ENCODE assay signal across 25 cellular contexts in genomic region chr11:46051102-46051501, GRCh38.
DNase-seq lines count a peak whose midpoint lies in the region; ATAC-seq, FAIRE-seq and TF ChIP-seq lines count a peak whose summit lies in the region.
"Had no signal": no experiment of that assay in that cellular context is flagged by ENCODE, and none has a peak within 500 bp of the region (broad histone marks: within the 10 kb centered on the region; RNA-seq: fewer than 3 reads in every experiment).

No MANE protein-coding gene starts in this region.

- no peaks in the 10 kb centered on the region for H3K9me3 Mint-ChIP-seq in GM23338
- H3K9me3 Mint-ChIP-seq in glutamatergic neuron (ENCODE audit: unreplicated experiment) = no peaks in the 10 kb centered on the region
- H3K9me3 Mint-ChIP-seq: activated CD8-positive, alpha-beta T cell treated with anti-CD3 and anti-CD28 coated beads for 36 hours; HFFc6; stimulated activated memory B cell treated with anti-CD40 and anti-IgM and Interleukin-4, amounts not matched to agents 10 μg/mL and 1 μg/mL and 100 μg/mL, for 72 hours; type B pancreatic cell had no signal

- no peak overlapping the region for H3K27ac Mint-ChIP-seq in GM23338
- H3K27ac Mint-ChIP-seq in glutamatergic neuron (ENCODE audit: unreplicated experiment) = peak overlapping the region; percentile 18
- H3K27ac Mint-ChIP-seq: activated CD8-positive, alpha-beta T cell treated with anti-CD3 and anti-CD28 coated beads for 36 hours; stimulated activated memory B cell treated with anti-CD40 and anti-IgM and Interleukin-4, amounts not matched to agents 10 μg/mL and 1 μg/mL and 100 μg/mL, for 72 hours had no signal

- peaks cover 5% of the 10 kb centered on the region for H3K79me1 ChIP-seq in trophoblast cell (ENCODE audit: low read length)

- H4K91ac ChIP-seq in trophoblast cell (ENCODE audit: low read depth, low read length) = no peak overlapping the region

- H4K20me1 ChIP-seq in GM23338 (replicated peaks; ENCODE audit: insufficient read depth) = no peaks in the 10 kb centered on the region
- no peaks in the 10 kb centered on the region for H4K20me1 ChIP-seq in HepG2 (ENCODE audit: insufficient read depth, low read length)

- no TSS peak for BruUV-seq in HepG2 (replicated peaks; lab: Mats Ljungman, UMichigan)

- H4K8ac ChIP-seq in trophoblast cell (ENCODE audit: low read depth, low read length) = no peak overlapping the region

- no peaks in the 10 kb centered on the region for H3F3A ChIP-seq in GM23338 (replicated peaks; ENCODE audit: low read depth)

- H3K9me2 ChIP-seq in GM23338 (ENCODE audit: insufficient read depth) = no peaks in the 10 kb centered on the region

- H4K12ac ChIP-seq in trophoblast cell (ENCODE audit: low read depth, low read length) = no peak overlapping the region

- ATAC-seq in GM23338 = no peak
- no peak for ATAC-seq in GM18909 (IDR thresholded peaks at IDR 0.05; ENCODE audit: poor library complexity, unreplicated experiment)
- no peak for ATAC-seq in HepG2
- ATAC-seq: activated CD8-positive, alpha-beta T cell treated with anti-CD3 and anti-CD28 coated beads for 36 hours; stimulated activated memory B cell treated with anti-CD40 and anti-IgM and Interleukin-4, amounts not matched to agents 10 μg/mL and 1 μg/mL and 100 μg/mL, for 72 hours had no signal

- DNase-seq in GM23338 (ENCODE audit: low spot score) (no peak), NCI-H146 (lab: John Stamatoyannopoulos, UW) (peak; percentile 66), glutamatergic neuron (no peak), trophoblast cell (peak in 1 of 2 donors; percentile 19), COLO668 (lab: John Stamatoyannopoulos, UW; ENCODE audit: unreplicated experiment) (no peak), HepG2 (ENCODE audit: low spot score) (no peak)
- DNase-seq: activated CD8-positive, alpha-beta memory T cell treated with anti-CD3 and anti-CD28 coated beads, Interleukin-2, amount 50 U/mL, for 48 hours; activated CD8-positive, alpha-beta T cell treated with anti-CD3 and anti-CD28 coated beads for 36 hours; activated naive CD4-positive, alpha-beta T cell treated with anti-CD3 and anti-CD28 coated beads, Interleukin-2, amount 50 U/mL, for 16 hours; brain microvascular endothelial cell; Caco-2; GDM1; GOT3; HFFc6; KBM-7; MG63; NCI-H1105 treated with DMSO at 0.1 percent for 48 hours; NCI-H2029 treated with DMSO at 0.1 percent for 48 hours; NK-92 treated with Interleukin-12 subunit alpha and Interleukin-12 subunit beta, amount 100 ng/mL, for 24 hours; nucleus accumbens; substantia nigra; SW 1271 had no signal

- TF ChIP-seq CTCF in GM23338 (conservative IDR thresholded peaks at IDR 0.05; ENCODE audit: low read depth in 2 of 2) (no peak), glutamatergic neuron (IDR thresholded peaks at IDR 0.05; ENCODE audit: partially characterized antibody, unreplicated experiment) (no peak), HepG2 (CRISPR knock-in tag; IDR thresholded peaks at IDR 0.05) (no peak)

- TF ChIP-seq POLR2A in HepG2 (IDR thresholded peaks at IDR 0.05; ENCODE audit: insufficient read depth in 1 of 2, low read depth in 2 of 2, low read length in 2 of 2) = no peak

- H3K36me3 ChIP-seq in GM23338 (ENCODE audit: insufficient read depth) (no peaks in the 10 kb centered on the region), trophoblast cell (ENCODE audit: control insufficient read depth in 1 of 2, insufficient read depth in 2 of 2, low read length in 2 of 2) (no peaks in the 10 kb centered on the region), HepG2 (replicated peaks in 1 of 2; ENCODE audit: control insufficient read depth in 1 of 2, insufficient read depth in 2 of 2, low read length in 2 of 2) (no peaks in the 10 kb centered on the region; a peak in 1 of 5 replicates)
- H3K36me3 ChIP-seq: brain microvascular endothelial cell, MG63 had no signal

- no peak overlapping the region for H3K4me3 ChIP-seq in GM23338
- H3K4me3 ChIP-seq in trophoblast cell (ENCODE audit: low read depth, low read length) = no peak overlapping the region
- no peak overlapping the region for H3K4me3 ChIP-seq in HepG2 (replicated peaks in 1 of 3; ENCODE audit: insufficient read depth in 1 of 3, low read depth in 2 of 3, low read length in 3 of 3)
- H3K4me3 ChIP-seq: MG63 had no signal

- no peak overlapping the region for H2BK12ac ChIP-seq in trophoblast cell (ENCODE audit: low read length)

- H3K4me1 Mint-ChIP-seq in GM23338 = peaks cover 78% of the 10 kb centered on the region
- H3K4me1 Mint-ChIP-seq in glutamatergic neuron (ENCODE audit: low read depth, unreplicated experiment) = peaks cover 35% of the 10 kb centered on the region

- no peaks in the 10 kb centered on the region for H3K27me3 ChIP-seq in GM23338 (ENCODE audit: insufficient read depth)
- no peaks in the 10 kb centered on the region for H3K27me3 ChIP-seq in trophoblast cell (ENCODE audit: insufficient read depth, low read length)
- H3K27me3 ChIP-seq in HepG2 (ENCODE audit: control insufficient read depth in 1 of 2, insufficient read depth in 2 of 2, low read length in 2 of 2) = no peaks in the 10 kb centered on the region
- H3K27me3 ChIP-seq: brain microvascular endothelial cell, MG63 had no signal

- no peak overlapping the region for H3K4ac ChIP-seq in trophoblast cell (ENCODE audit: low read depth, low read length)

- peak overlapping the region; percentile 33; the same call in 1 of the 2 replicates for H3K4me2 ChIP-seq in GM23338
- peak overlapping the region; percentile 43 for H3K4me2 ChIP-seq in trophoblast cell (ENCODE audit: low read length)
- no peak overlapping the region for H3K4me2 ChIP-seq in HepG2 (ENCODE audit: low read depth, low read length)

- H3K14ac ChIP-seq in trophoblast cell (ENCODE audit: low read length) = no peak overlapping the region

- H3K27ac ChIP-seq in GM23338 (ENCODE audit: low read depth) (no peak overlapping the region), trophoblast cell (ENCODE audit: low read depth, low read length) (peak overlapping the region; percentile 97), HepG2 (ENCODE audit: extremely low read length, insufficient read depth, low read length) (no peak overlapping the region)
- H3K27ac ChIP-seq: brain microvascular endothelial cell had no signal

- TF ChIP-seq RAD21 in HepG2 (CRISPR knock-in tag; IDR thresholded peaks at IDR 0.05) = no peak

- no peak overlapping the region for H2AK5ac ChIP-seq in trophoblast cell (ENCODE audit: low read length)

- no peak overlapping the region for H3K23ac ChIP-seq in trophoblast cell (ENCODE audit: low read length)

- POLR2A ChIA-PET in HepG2 (lab: Yijun Ruan, JAX) = no interaction called here

- TF ChIP-seq EP300 in HepG2 (IDR thresholded peaks at IDR 0.05; ENCODE audit: low read depth in 2 of 2, low read length in 2 of 2) = no peak
- no peak for TF ChIP-seq EP300 in HepG2 (CRISPR knock-in tag; IDR thresholded peaks at IDR 0.05; ENCODE audit: borderline replicate concordance)

- H3K9ac ChIP-seq in trophoblast cell (ENCODE audit: low read length) (no peak overlapping the region), HepG2 (ENCODE audit: insufficient read depth, low read depth, low read length) (no peak overlapping the region)

- H3K27me3 Mint-ChIP-seq in GM23338 (ENCODE audit: insufficient read depth, low read depth, poor library complexity) = peaks cover 6% of the 10 kb centered on the region
- no peaks in the 10 kb centered on the region for H3K27me3 Mint-ChIP-seq in glutamatergic neuron (ENCODE audit: unreplicated experiment)
- H3K27me3 Mint-ChIP-seq: activated CD8-positive, alpha-beta T cell treated with anti-CD3 and anti-CD28 coated beads for 36 hours; stimulated activated memory B cell treated with anti-CD40 and anti-IgM and Interleukin-4, amounts not matched to agents 10 μg/mL and 1 μg/mL and 100 μg/mL, for 72 hours; type B pancreatic cell had no signal

- no peaks in the 10 kb centered on the region for H3K9me3 ChIP-seq in trophoblast cell (ENCODE audit: insufficient read depth, low read depth, low read length)
- no peaks in the 10 kb centered on the region for H3K9me3 ChIP-seq in HepG2 (ENCODE audit: low read length)
- H3K9me3 ChIP-seq: Caco-2, MG63 had no signal

- no peaks in the 10 kb centered on the region for H3K79me2 ChIP-seq in GM23338 (replicated peaks; ENCODE audit: insufficient read depth)
- H3K79me2 ChIP-seq in trophoblast cell (ENCODE audit: control insufficient read depth, insufficient read depth, low read length, poor library complexity) = no peaks in the 10 kb centered on the region
- H3K79me2 ChIP-seq in HepG2 (ENCODE audit: insufficient read depth, low read length) = no peaks in the 10 kb centered on the region

- H2BK120ac ChIP-seq in trophoblast cell (ENCODE audit: insufficient read depth, low read length, poor library complexity) = no peak overlapping the region

- H2AFZ ChIP-seq in GM23338 = no peak overlapping the region
- no peak overlapping the region for H2AFZ ChIP-seq in trophoblast cell (ENCODE audit: insufficient read depth, low read length, poor library complexity)
- H2AFZ ChIP-seq in HepG2 (ENCODE audit: low read length) = no peak overlapping the region

- H3K36me3 Mint-ChIP-seq in GM23338 (ENCODE audit: low read depth) (peaks cover 11% of the 10 kb centered on the region; the same call in 2 of the 3 replicates), glutamatergic neuron (ENCODE audit: unreplicated experiment) (no peaks in the 10 kb centered on the region)

- no peak for FAIRE-seq in HepG2 (lab: Jason Lieb, UNC)

- no peak overlapping the region for H2BK5ac ChIP-seq in trophoblast cell (ENCODE audit: low read depth, low read length, poor library complexity)

- H3K4me3 Mint-ChIP-seq in GM23338 (peak overlapping the region; percentile 5; the same call in 1 of the 3 replicates), glutamatergic neuron (ENCODE audit: unreplicated experiment) (no peak overlapping the region)
- H3K4me3 Mint-ChIP-seq: activated CD8-positive, alpha-beta T cell treated with anti-CD3 and anti-CD28 coated beads for 36 hours; stimulated activated memory B cell treated with anti-CD40 and anti-IgM and Interleukin-4, amounts not matched to agents 10 μg/mL and 1 μg/mL and 100 μg/mL, for 72 hours had no signal

- in situ Hi-C loops in HepG2 (cut with HindIII; ENCODE audit: extremely low pct_ligation_motif_present, low pct_unique_long_range_greater_than_20kb) = no loop called here

- CTCF ChIA-PET in HepG2 (lab: Yijun Ruan, JAX; ENCODE audit: low intra/inter-chr PET ratio, low total read pairs) = no interaction called here

- intact Hi-C loops in HepG2 (cut with micrococcal nuclease; ENCODE audit: unreplicated experiment) = loop anchor here (10.0 kb wide), 1 partner anchor 74 kb away; the partner anchor contains the start of gene PHF21A

- no peak overlapping the region for H3K18ac ChIP-seq in trophoblast cell (ENCODE audit: low read length)

- peaks cover 60% of the 10 kb centered on the region for H3K4me1 ChIP-seq in GM23338 (ENCODE audit: insufficient read depth)
- H3K4me1 ChIP-seq in trophoblast cell (ENCODE audit: control insufficient read depth in 1 of 2, insufficient read depth in 2 of 2, low read length in 2 of 2) = peaks cover 10 to 18% of the 10 kb centered on the region in 2 experiments
- H3K4me1 ChIP-seq in HepG2 (ENCODE audit: insufficient read depth, low read length) = peaks cover 20% of the 10 kb centered on the region
- H3K4me1 ChIP-seq: Caco-2 had no signal

- WGBS in trophoblast cell (ENCODE audit: extremely low coverage, insufficient coverage, insufficient read length) = no CpG with 5 or more reads among the region's 1 CpG
- WGBS in HepG2 (ENCODE audit: low lambda C conversion rate) = 88% methylated on average over 1 of the region's 1 CpG

TF ChIP-seq in HepG2, 621 proteins besides CTCF, POLR2A, EP300 and RAD21 (continues in another document):
- TF ChIP-seq RORA (CRISPR knock-in tag; IDR thresholded peaks at IDR 0.05) = no peak
